11 cellular contexts compared by ENCODE assay signal in the genomic region with DNA sequence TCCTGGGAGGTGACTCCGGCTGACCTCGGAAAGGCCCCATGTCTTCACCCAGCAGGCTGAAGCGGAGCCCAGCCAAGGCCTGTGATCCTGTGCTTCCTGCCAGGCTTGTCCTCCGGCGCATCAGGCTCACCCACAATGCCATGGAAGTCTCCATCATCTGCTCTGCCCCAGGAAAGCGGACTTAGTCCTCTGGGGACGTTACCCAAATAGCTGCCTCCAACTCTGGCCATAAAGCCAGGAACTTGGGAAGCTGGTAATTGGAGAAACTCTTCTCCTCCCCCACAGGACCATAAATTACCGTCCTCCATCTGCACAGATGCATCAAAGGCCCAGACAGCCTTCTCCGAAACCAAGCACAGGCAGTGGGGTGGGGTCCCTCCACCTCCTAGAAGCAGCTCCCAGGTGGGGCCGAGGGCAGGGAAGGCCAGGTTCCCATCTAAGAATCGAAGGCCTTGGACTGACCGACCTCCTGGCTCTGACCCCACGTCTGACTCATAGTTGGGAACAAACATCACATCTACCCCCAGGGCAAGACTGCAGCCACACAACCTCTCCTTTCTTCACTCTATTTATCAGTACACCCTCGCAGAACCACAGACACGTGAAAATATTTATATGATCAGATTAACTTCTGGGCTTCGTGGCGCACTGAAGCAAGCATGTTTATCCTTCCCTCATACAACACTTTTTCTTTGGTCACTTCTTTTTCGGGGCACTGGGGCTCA. TPM values are rescaled to one million over a fixed set of nuclear protein-coding genes. Genes with fewer than 3 reads are reported as not detected.
DNase-seq lines count a peak whose midpoint lies in the region; ATAC-seq and TF ChIP-seq lines count a peak whose summit lies in the region.
"Had no signal": no experiment of that assay in that cellular context is flagged by ENCODE, and none has a peak within 500 bp of the region (broad histone marks: within the 10 kb centered on the region; RNA-seq: fewer than 3 reads in every experiment).

No MANE protein-coding gene starts in this region.

- H3K27ac Mint-ChIP-seq in HFFc6 = no peak overlapping the region
- H3K27ac Mint-ChIP-seq: dendritic cell treated with granulocyte-macrophage colony-stimulating factor and Interleukin-4, amounts not matched to agents 40 ng/mL and 50 ng/mL, for 4 days had no signal

- peaks cover 8% of the 10 kb centered on the region; the same call in 1 of the 2 replicates for H3K36me3 Mint-ChIP-seq in HFFc6 (ENCODE audit: low read depth)

- DNase-seq in HFFc6 (peak; percentile 85), ascending aorta (ENCODE audit: low spot score in 2 of 2) (peak in 1 of 2 donors; percentile 77), hepatocyte (ENCODE audit: low spot score) (peak; percentile 22), suprapubic skin (ENCODE audit: low spot score in 2 of 2) (peak in 1 of 2 donors; percentile 75), HK-2 (ENCODE audit: unreplicated experiment) (no peak), GM13976 (ENCODE audit: low spot score) (no peak)

- no peak for TF ChIP-seq EP300 in suprapubic skin (IDR thresholded peaks at IDR 0.05)

- in situ Hi-C loops in GM13976 (cut with MboI; ENCODE audit: low sequenced_read_pairs, unreplicated experiment) = no loop called here

- H3K4me1 ChIP-seq in ascending aorta = peaks cover 11 to 39% of the 10 kb centered on the region in 2 donors
- peaks cover 15% of the 10 kb centered on the region for H3K4me1 ChIP-seq in hepatocyte (ENCODE audit: insufficient read depth)
- peaks cover 29% of the 10 kb centered on the region for H3K4me1 ChIP-seq in suprapubic skin
- H3K4me1 ChIP-seq: parathyroid adenoma had no signal

- no peaks in the 10 kb centered on the region for H3K79me2 ChIP-seq in hepatocyte

- H3K4me3 Mint-ChIP-seq in HFFc6 = peak overlapping the region; percentile 5; the same call in 1 of the 2 replicates
- H3K4me3 Mint-ChIP-seq: dendritic cell treated with granulocyte-macrophage colony-stimulating factor and Interleukin-4, amounts not matched to agents 40 ng/mL and 50 ng/mL, for 4 days had no signal

- no peaks in the 10 kb centered on the region for H4K20me1 ChIP-seq in hepatocyte (ENCODE audit: insufficient read depth, poor library complexity, severe bottlenecking)

- H3K27me3 ChIP-seq in ascending aorta (no peaks in the 10 kb centered on the region), hepatocyte (no peaks in the 10 kb centered on the region), suprapubic skin (no peaks in the 10 kb centered on the region)

- H3K4me3 ChIP-seq in ascending aorta (no peak overlapping the region), hepatocyte (no peak overlapping the region), suprapubic skin (no peak overlapping the region)

- 52% methylated on average over 18 of the region's 18 CpGs for WGBS in hepatocyte (ENCODE audit: low lambda C conversion rate, missing lambda C conversion rate)
- WGBS in suprapubic skin = 36% methylated on average over 8 of the region's 18 CpGs

- H3K36me3 ChIP-seq in ascending aorta (no peaks in the 10 kb centered on the region), hepatocyte (replicated peaks; ENCODE audit: insufficient read depth, low read depth) (no peaks in the 10 kb centered on the region), suprapubic skin (no peaks in the 10 kb centered on the region)

- no peak for ATAC-seq in HG02973 (IDR thresholded peaks at IDR 0.05; ENCODE audit: unreplicated experiment)
- ATAC-seq in HG02588 (IDR thresholded peaks at IDR 0.05; ENCODE audit: unreplicated experiment) = no peak

- peak overlapping the region; percentile 5 for H3K4me2 ChIP-seq in hepatocyte
- H3K4me2 ChIP-seq: KMS-11 had no signal

- H3K9me2 ChIP-seq in hepatocyte (replicated peaks; ENCODE audit: insufficient read depth) = no peaks in the 10 kb centered on the region

- H3K9me3 ChIP-seq in ascending aorta (no peaks in the 10 kb centered on the region), hepatocyte (ENCODE audit: low read depth) (no peaks in the 10 kb centered on the region), suprapubic skin (no peaks in the 10 kb centered on the region)

- H3K27me3 Mint-ChIP-seq in HFFc6 (ENCODE audit: insufficient read depth) = peaks cover 12% of the 10 kb centered on the region
- H3K27me3 Mint-ChIP-seq: dendritic cell treated with granulocyte-macrophage colony-stimulating factor and Interleukin-4, amounts not matched to agents 40 ng/mL and 50 ng/mL, for 4 days had no signal

- TF ChIP-seq CTCF in HFFc6 (IDR thresholded peaks at IDR 0.05) (no peak), ascending aorta (IDR thresholded peaks at IDR 0.05) (no peak), hepatocyte (IDR thresholded peaks at IDR 0.05; ENCODE audit: poor library complexity) (no peak), suprapubic skin (IDR thresholded peaks at IDR 0.05) (no peak), GM13976 (IDR thresholded peaks at IDR 0.05; ENCODE audit: borderline replicate concordance, control extremely low read depth, extremely low read depth, insufficient read depth, missing control alignments) (no peak)

- intact Hi-C loops in ascending aorta (cut with DNase I) = loop anchor here (1.0 to 5.0 kb wide), 3 partner anchors 21 to 47 kb away; no protein-coding TSS in a partner anchor

- H3K4me1 Mint-ChIP-seq in HFFc6 (ENCODE audit: low read depth) = peaks cover 29% of the 10 kb centered on the region

- H3K9me3 Mint-ChIP-seq in HFFc6 = peaks cover 18% of the 10 kb centered on the region
- H3K9me3 Mint-ChIP-seq: dendritic cell treated with granulocyte-macrophage colony-stimulating factor and Interleukin-4, amounts not matched to agents 40 ng/mL and 50 ng/mL, for 4 days had no signal

- H2AFZ ChIP-seq in hepatocyte = no peak overlapping the region
- H2AFZ ChIP-seq: parathyroid adenoma had no signal

- TF ChIP-seq POLR2A in suprapubic skin (IDR thresholded peaks at IDR 0.05) = no peak

- H3K27ac ChIP-seq in ascending aorta (peak overlapping the region; percentile 79 to 86), hepatocyte (peak overlapping the region; percentile 25), suprapubic skin (peak overlapping the region; percentile 16)
- H3K27ac ChIP-seq: KMS-11, parathyroid adenoma had no signal

RNA-seq across cellular contexts. Expression of gene PITPNM2, which starts 56.4 kb away (rescaled TPM):
- 1 to 10 TPM; 1.5 to 5.1 (median 4.1) TPM for total RNA-seq in HFFc6 (2021; fragmentation: NEBNext Ultra II Directional; extraction: Animal tissue kit (Norgen Biotek cat#: 25700))
- total RNA-seq in ascending aorta (8.4 TPM), hepatocyte (2.2 and 3.6 TPM in 2 replicates), suprapubic skin (10 to 100 TPM in 1 of 4 donors, 1 to 10 TPM in 3; 5.9 to 11.8 (median 6.9) TPM)
- 5.7 and 6.3 TPM in 2 replicates for polyA plus RNA-seq in hepatocyte

Comparison
In these comparisons a context has a peak if more than half of its experiments do, and no peak if none do; other contexts are left out.
1. DNase-seq: peak in HFFc6 (single experiment) and hepatocyte (single experiment); none in HK-2 (single experiment) and GM13976 (single experiment).
2. H3K27ac ChIP-seq: peak in every context shown above with its lines; median percentile 82 in ascending aorta; 25 in hepatocyte; 16 in suprapubic skin.